13 cellular contexts compared by ENCODE assay signal in the genomic region with DNA sequence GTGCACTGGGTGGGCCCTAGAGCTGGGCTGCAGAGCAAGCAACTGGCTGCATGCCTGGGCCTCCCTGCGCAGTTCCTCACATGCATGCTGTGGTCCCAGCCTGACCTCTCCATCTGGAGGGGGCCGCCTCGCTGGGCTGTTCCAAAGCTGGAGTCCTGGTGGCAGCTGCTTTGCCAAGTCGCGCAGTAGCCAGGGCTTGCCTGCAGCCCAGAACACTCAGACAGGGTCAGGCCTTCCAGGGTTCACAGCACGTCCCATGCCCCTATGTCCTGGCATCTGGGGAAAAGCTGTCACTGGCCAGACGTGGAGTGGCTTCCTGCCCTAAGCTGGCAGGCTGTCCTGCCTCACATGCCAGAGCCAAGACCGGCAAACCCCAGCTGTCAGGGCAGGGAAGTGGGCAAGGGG. TPM values are rescaled to one million over a fixed set of nuclear protein-coding genes. Genes with fewer than 3 reads are reported as not detected.
DNase-seq lines count a peak whose midpoint lies in the region; ATAC-seq and TF ChIP-seq lines count a peak whose summit lies in the region.
"Had no signal": no experiment of that assay in that cellular context is flagged by ENCODE, and none has a peak within 500 bp of the region (broad histone marks: within the 10 kb centered on the region; RNA-seq: fewer than 3 reads in every experiment).

No MANE protein-coding gene starts in this region.

- H3K9me3 ChIP-seq in heart left ventricle (no peaks in the 10 kb centered on the region), BE2C (no peaks in the 10 kb centered on the region)

- DNase-seq in DMS 273 (lab: John Stamatoyannopoulos, UW; ENCODE audit: unreplicated experiment) (peak; percentile 77), DMS 273 treated with DMSO at 0.1 percent for 48 hours (lab: John Stamatoyannopoulos, UW) (no peak), heart left ventricle (peak; percentile 86 to 96 (median 90)), occipital lobe (lab: John Stamatoyannopoulos, UW) (peak; percentile 58), ureter (ENCODE audit: low spot score) (peak; percentile 80), BE2C (no peak), NCI-H774 (lab: John Stamatoyannopoulos, UW) (no peak)
- DNase-seq in stimulated activated CD4-positive, alpha-beta T cell treated with anti-CD3 and anti-CD28 coated beads, Interleukin-4, amount 100 ng/mL, for 4 hours, result no peak
- DNase-seq: immature natural killer cell, KG1, NCI-H510A treated with DMSO at 0.1 percent for 48 hours, SW 1271 had no signal

- TF ChIP-seq CTCF in heart left ventricle (IDR thresholded peaks at IDR 0.05), result no peak
- no peak for TF ChIP-seq CTCF in BE2C (IDR thresholded peaks at IDR 0.05; ENCODE audit: low read depth, low read length)

- H3K27me3 ChIP-seq in heart left ventricle (no peaks in the 10 kb centered on the region), BE2C (no peaks in the 10 kb centered on the region)

- peak overlapping the region; percentile 56 to 92 (median 81) for H3K27ac ChIP-seq in heart left ventricle
- H3K27ac ChIP-seq: 22Rv1 had no signal

- H3K36me3 ChIP-seq in heart left ventricle, result peaks cover 0 to 30% (median 12%) of the 10 kb centered on the region in 9 donors
- H3K36me3 ChIP-seq in BE2C, result no peaks in the 10 kb centered on the region

- 24 to 36% (median 28%) methylated on average over 5 to 8 of the region's 8 CpGs for WGBS in heart left ventricle, 4 donors

- intact Hi-C loops in heart left ventricle (cut with DNase I), result loop anchor here in 2 of 10 donors (2.0 kb wide), 1 partner anchor 17 kb away; the partner anchor contains the start of gene CDC42EP2 (in 2 of the 2)

- peak overlapping the region in 4 of 12 donors; percentile 10 to 25 (median 14) for H3K4me3 ChIP-seq in heart left ventricle
- H3K4me3 ChIP-seq in BE2C (ENCODE audit: low read depth, low read length), result no peak overlapping the region

- TF ChIP-seq POLR2A in heart left ventricle (IDR thresholded peaks at IDR 0.05), result no peak

- peaks cover 0 to 72% (median 55%) of the 10 kb centered on the region in 12 donors for H3K4me1 ChIP-seq in heart left ventricle
- peaks cover 7% of the 10 kb centered on the region for H3K4me1 ChIP-seq in BE2C

- ATAC-seq in heart left ventricle, result peak; percentile 73 to 89 (median 87)

RNA-seq across cellular contexts. Expression of gene CDC42EP2, which starts 16.5 kb away (rescaled TPM):
- total RNA-seq in heart left ventricle, result 10 to 100 TPM in 4 of 9 donors, 1 to 10 TPM in 5; 3.3 to 25.0 (median 8.9) TPM
- 10 to 100 TPM; 10.3 to 16.3 TPM for polyA plus RNA-seq in heart left ventricle
- total RNA-seq in occipital lobe, result 9.0 TPM
- 21.0 TPM for total RNA-seq in ureter
- 14.6 TPM for polyA plus RNA-seq in BE2C (2012; ENCODE audit: insufficient read depth, insufficient read length, low read depth)
- polyA plus RNA-seq: immature natural killer cell had no signal

RNA-seq across cellular contexts. Expression of gene DPF2, which starts 35.5 kb away (rescaled TPM):
- total RNA-seq in heart left ventricle (10 to 100 TPM; 41.0 to 55.4 (median 46.2) TPM), occipital lobe (21.7 TPM), ureter (61.5 TPM)
- polyA plus RNA-seq in heart left ventricle, result 10 to 100 TPM; 22.9 to 35.1 TPM
- polyA plus RNA-seq in BE2C (2012; ENCODE audit: insufficient read depth, insufficient read length, low read depth), result 59.0 TPM

RNA-seq across cellular contexts. Expression of gene POLA2, which starts 36.4 kb away (rescaled TPM):
- total RNA-seq in heart left ventricle, result 1 to 10 TPM; 3.2 to 9.0 (median 4.2) TPM
- 1 to 10 TPM; 4.3 to 6.7 TPM for polyA plus RNA-seq in heart left ventricle
- total RNA-seq in occipital lobe, result 0.94 TPM
- 12.2 TPM for total RNA-seq in ureter
- polyA plus RNA-seq in BE2C (2012; ENCODE audit: insufficient read depth, insufficient read length, low read depth), result 2.9 TPM

RNA-seq across cellular contexts. Expression of gene TIGD3, which starts 56.4 kb away (rescaled TPM):
- total RNA-seq in heart left ventricle, result under 1 TPM in 7 of 9 donors, not detected in 2; 0.19 to 0.91 (median 0.47) TPM
- under 1 TPM; 0.29 to 0.42 TPM for polyA plus RNA-seq in heart left ventricle
- total RNA-seq in occipital lobe, result 4.5 TPM
- total RNA-seq in ureter, result not detected
- 0.43 TPM for polyA plus RNA-seq in BE2C (2012; ENCODE audit: insufficient read depth, insufficient read length, low read depth)

Comparison
In these comparisons a context has a peak if more than half of its experiments do, and no peak if none do; other contexts are left out.
1. DNase-seq: peak in DMS 273 (single experiment), heart left ventricle (5 of 5), occipital lobe (single experiment) and ureter (single experiment); none in DMS 273 treated with DMSO at 0.1 percent for 48 hours (single experiment), stimulated activated CD4-positive, alpha-beta T cell treated with anti-CD3 and anti-CD28 coated beads, Interleukin-4, amount 100 ng/mL, for 4 hours (0 of 2), BE2C (single experiment) and NCI-H774 (single experiment).